Comparison of ENCODE assay signal across 19 cellular contexts in the genomic region with DNA sequence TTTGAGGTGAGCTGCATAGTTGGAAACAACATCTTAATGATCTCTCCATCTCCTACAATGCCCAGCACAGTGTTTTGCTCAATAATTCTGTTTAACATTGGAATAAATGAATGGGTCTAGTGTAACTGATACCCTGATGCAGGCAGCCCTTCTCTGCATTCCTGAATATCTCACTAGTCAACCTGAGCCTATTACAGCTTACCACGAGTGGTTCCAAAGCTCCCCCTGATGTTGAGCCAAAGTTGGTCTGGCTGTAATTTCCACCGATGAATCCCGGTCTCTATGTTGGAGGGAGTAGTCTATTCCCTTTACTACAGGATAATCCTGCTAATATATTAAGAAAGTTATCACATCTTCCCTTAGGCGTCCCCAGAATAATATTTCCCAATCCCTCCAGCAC.
"Had no signal": no experiment of that assay in that cellular context is flagged by ENCODE, and none has a peak within 500 bp of the region (broad histone marks: within the 10 kb centered on the region; RNA-seq: fewer than 3 reads in every experiment).

No MANE protein-coding gene starts in this region.

- H3K27ac Mint-ChIP-seq: activated naive CD8-positive, alpha-beta T cell; activated T-cell treated with anti-CD3 and anti-CD28 coated beads, Interleukin-2, amount 50 U/mL, for 24 hours; activated T-helper 17 cell treated with anti-CD3 and anti-CD28 coated beads, Interleukin-2, amount 50 U/mL, for 72 hours; natural killer cell had no signal

- H3K9me3 Mint-ChIP-seq: activated T-cell treated with anti-CD3 and anti-CD28 coated beads, Interleukin-2, amount 50 U/mL, for 24 hours; activated T-helper 17 cell treated with anti-CD3 and anti-CD28 coated beads, Interleukin-2, amount 50 U/mL, for 72 hours; natural killer cell had no signal

- H3K36me3 Mint-ChIP-seq: natural killer cell had no signal

- ATAC-seq: activated T-helper 17 cell treated with anti-CD3 and anti-CD28 coated beads, Interleukin-2, amount 50 U/mL, for 72 hours; left lung; natural killer cell had no signal

- H3K4me3 Mint-ChIP-seq: activated naive CD8-positive, alpha-beta T cell; activated T-cell treated with anti-CD3 and anti-CD28 coated beads, Interleukin-2, amount 50 U/mL, for 24 hours; activated T-helper 17 cell treated with anti-CD3 and anti-CD28 coated beads, Interleukin-2, amount 50 U/mL, for 72 hours; natural killer cell had no signal

- DNase-seq: activated naive CD4-positive, alpha-beta T cell; activated T-cell treated with anti-CD3 and anti-CD28 coated beads, Interleukin-2, amount 50 U/mL, for 24 hours; adrenal gland; brain microvascular endothelial cell; caudate nucleus; dermis blood vessel endothelial cell; effector memory CD4-positive, alpha-beta T cell; foreskin melanocyte; kidney; left lung; midbrain; natural killer cell; stimulated activated CD4-positive, alpha-beta T cell treated with anti-CD3 and anti-CD28 coated beads, Interleukin-4, amount 100 ng/mL, for 24 hours; stimulated activated naive CD4-positive, alpha-beta T cell treated with Interleukin-2 at 50 U/mL for 16 hours; T-helper 9 cell; thyroid gland had no signal

- H3K27ac ChIP-seq: adrenal gland, ascending aorta, brain microvascular endothelial cell, left lung, thyroid gland had no signal

- H3K4me1 Mint-ChIP-seq: activated T-helper 17 cell treated with anti-CD3 and anti-CD28 coated beads, Interleukin-2, amount 50 U/mL, for 72 hours; natural killer cell had no signal
